ENCODE assay signal across 5 cellular contexts in the genomic region with DNA sequence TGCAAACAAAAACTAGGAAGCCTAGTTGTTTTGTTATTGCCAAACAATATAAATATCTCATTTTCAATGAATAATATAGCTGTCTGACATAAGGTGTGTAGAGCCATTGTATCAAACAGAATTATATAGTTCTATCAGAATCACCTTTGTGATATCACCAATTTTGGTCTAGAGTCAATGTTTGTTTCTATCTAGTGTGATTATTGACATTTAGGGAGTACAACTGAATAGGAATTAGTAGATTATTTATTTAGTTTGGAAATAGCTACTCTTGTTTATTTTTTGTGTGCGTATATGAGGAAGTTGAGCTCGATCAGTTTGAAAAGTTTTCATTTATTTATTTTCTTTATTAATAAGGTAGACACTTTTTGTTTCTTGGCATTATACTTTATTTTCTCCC.
"Had no signal": no experiment of that assay in that cellular context is flagged by ENCODE, and none has a peak within 500 bp of the region (broad histone marks: within the 10 kb centered on the region; RNA-seq: fewer than 3 reads in every experiment).

No MANE protein-coding gene starts in this region.

- DNase-seq: IMR-90, KBM-7, KG1 had no signal

- H3K4me3 ChIP-seq: K562 had no signal

- H3K27ac ChIP-seq: HL-60 had no signal
